ENCODE assay signal across 23 cellular contexts in genomic region chr15:62430552-62430951, GRCh38.
"Had no signal": no experiment of that assay in that cellular context is flagged by ENCODE, and none has a peak within 500 bp of the region (broad histone marks: within the 10 kb centered on the region; RNA-seq: fewer than 3 reads in every experiment).

No MANE protein-coding gene starts in this region.

- ATAC-seq: activated T-cell treated with anti-CD3 and anti-CD28 coated beads, Interleukin-2, amount 50 U/mL, for 4 hours; Panc1; Right ventricle myocardium inferior had no signal

- H3K27ac Mint-ChIP-seq: activated B cell treated with CpG ODN at 0.5 μM for 24 hours; activated CD4-positive, alpha-beta memory T cell treated with anti-CD3 and anti-CD28 coated beads for 36 hours; activated CD4-positive, alpha-beta T cell treated with anti-CD3 and anti-CD28 coated beads, Interleukin-2, amount 10 ng/mL, durations not matched to agents 24 days and 14 days; activated naive CD4-positive, alpha-beta T cell treated with anti-CD3 and anti-CD28 coated beads for 36 hours; activated naive CD8-positive, alpha-beta T cell treated with anti-CD3 and anti-CD28 coated beads for 36 hours; T-helper 1 cell treated with Interleukin-12 subunit alpha and Interleukin-12 subunit beta and Interleukin-4 antibody, amounts not matched to agents 30 μg/mL and 1 μg/mL, for 36 hours had no signal

- H3K4me3 ChIP-seq: SJSA1 had no signal

- DNase-seq: activated B cell treated with CpG ODN at 0.5 μM for 24 hours; activated CD4-positive, alpha-beta memory T cell treated with anti-CD3 and anti-CD28 coated beads for 36 hours; activated CD4-positive, alpha-beta T cell treated with anti-CD3 and anti-CD28 coated beads for 1 hour; activated CD4-positive, alpha-beta T cell treated with anti-CD3 and anti-CD28 coated beads, Interleukin-2, amount 10 ng/mL, durations not matched to agents 24 days and 14 days; activated CD8-positive, alpha-beta memory T cell treated with anti-CD3 and anti-CD28 coated beads for 24 hours; activated effector memory CD4-positive, alpha-beta T cell treated with anti-CD3 and anti-CD28 coated beads, Interleukin-2, amount 50 U/mL, for 16 hours; activated naive CD4-positive, alpha-beta T cell treated with anti-CD3 and anti-CD28 coated beads for 36 hours; activated naive CD8-positive, alpha-beta T cell treated with anti-CD3 and anti-CD28 coated beads for 36 hours; activated T-cell treated with anti-CD3 and anti-CD28 coated beads, Interleukin-2, amount 50 U/mL, for 4 hours; NCI-H1092; NCI-H1417; NCI-H1930; NCI-H2171 treated with DMSO at 0.1 percent for 48 hours; NCI-H345; NCI-H510A; NCI-H526 treated with DMSO at 0.1 percent for 48 hours; NCI-H82; RPMI8226 had no signal

- H3K36me3 Mint-ChIP-seq: activated CD4-positive, alpha-beta memory T cell treated with anti-CD3 and anti-CD28 coated beads for 36 hours; activated naive CD8-positive, alpha-beta T cell treated with anti-CD3 and anti-CD28 coated beads for 36 hours had no signal

- H3K9me3 ChIP-seq: SJSA1 had no signal

- H3K9me3 Mint-ChIP-seq: activated B cell treated with CpG ODN at 0.5 μM for 24 hours; activated CD4-positive, alpha-beta memory T cell treated with anti-CD3 and anti-CD28 coated beads for 36 hours; activated CD4-positive, alpha-beta T cell treated with anti-CD3 and anti-CD28 coated beads, Interleukin-2, amount 10 ng/mL, durations not matched to agents 24 days and 14 days; activated naive CD4-positive, alpha-beta T cell treated with anti-CD3 and anti-CD28 coated beads for 36 hours; activated naive CD8-positive, alpha-beta T cell treated with anti-CD3 and anti-CD28 coated beads for 36 hours; activated T-cell treated with anti-CD3 and anti-CD28 coated beads, Interleukin-2, amount 50 U/mL, for 4 hours; T-helper 1 cell treated with Interleukin-12 subunit alpha and Interleukin-12 subunit beta and Interleukin-4 antibody, amounts not matched to agents 30 μg/mL and 1 μg/mL, for 36 hours had no signal

- H3K36me3 ChIP-seq: SJSA1 had no signal

- H3K4me1 Mint-ChIP-seq: activated B cell treated with CpG ODN at 0.5 μM for 24 hours; activated CD4-positive, alpha-beta T cell treated with anti-CD3 and anti-CD28 coated beads, Interleukin-2, amount 10 ng/mL, durations not matched to agents 24 days and 14 days; activated naive CD8-positive, alpha-beta T cell treated with anti-CD3 and anti-CD28 coated beads for 36 hours had no signal

- H3K27me3 ChIP-seq: SJSA1 had no signal

- H3K27ac ChIP-seq: KMS-11, SJSA1 had no signal

- H3K4me3 Mint-ChIP-seq: activated B cell treated with CpG ODN at 0.5 μM for 24 hours; activated CD4-positive, alpha-beta memory T cell treated with anti-CD3 and anti-CD28 coated beads for 36 hours; activated CD4-positive, alpha-beta T cell treated with anti-CD3 and anti-CD28 coated beads, Interleukin-2, amount 10 ng/mL, durations not matched to agents 24 days and 14 days; activated naive CD4-positive, alpha-beta T cell treated with anti-CD3 and anti-CD28 coated beads for 36 hours; activated naive CD8-positive, alpha-beta T cell treated with anti-CD3 and anti-CD28 coated beads for 36 hours; activated T-cell treated with anti-CD3 and anti-CD28 coated beads, Interleukin-2, amount 50 U/mL, for 4 hours; T-helper 1 cell treated with Interleukin-12 subunit alpha and Interleukin-12 subunit beta and Interleukin-4 antibody, amounts not matched to agents 30 μg/mL and 1 μg/mL, for 36 hours had no signal

- H3K27me3 Mint-ChIP-seq: activated B cell treated with CpG ODN at 0.5 μM for 24 hours; activated CD4-positive, alpha-beta memory T cell treated with anti-CD3 and anti-CD28 coated beads for 36 hours; activated naive CD8-positive, alpha-beta T cell treated with anti-CD3 and anti-CD28 coated beads for 36 hours had no signal
